In the genomic region with DNA sequence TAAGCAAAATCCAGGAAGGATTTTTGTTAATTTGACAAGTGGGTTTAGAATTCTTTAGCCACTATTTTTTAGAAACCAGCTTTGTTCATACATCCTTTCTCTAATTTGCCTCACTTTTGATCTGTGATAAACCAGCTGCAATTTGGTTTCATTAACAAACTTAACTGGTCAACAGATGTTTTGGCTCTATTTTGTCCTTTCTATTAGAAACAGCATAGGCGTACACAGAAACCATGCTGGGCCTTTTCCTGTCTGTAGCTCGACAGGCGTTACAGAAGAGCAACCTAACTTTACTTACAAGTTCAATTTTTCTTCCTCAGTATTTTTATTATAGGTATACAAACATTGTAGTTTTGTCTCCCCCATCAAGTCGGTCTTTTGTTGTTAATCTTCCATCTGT, we compare ENCODE assay signal across 11 cellular contexts. TPM values are rescaled to one million over a fixed set of nuclear protein-coding genes. Genes with fewer than 3 reads are reported as not detected.
DNase-seq lines count a peak whose midpoint lies in the region; ATAC-seq and TF ChIP-seq lines count a peak whose summit lies in the region.
"Had no signal": no experiment of that assay in that cellular context is flagged by ENCODE, and none has a peak within 500 bp of the region (broad histone marks: within the 10 kb centered on the region; RNA-seq: fewer than 3 reads in every experiment).

No MANE protein-coding gene starts in this region.

- H3K27ac Mint-ChIP-seq in CD4-positive, alpha-beta memory T cell, result peak overlapping the region in 3 of 7 donors; percentile 29 to 62 (median 57)
- peak overlapping the region; percentile 86 for H3K27ac Mint-ChIP-seq in T-helper 17 cell

- H3K36me3 ChIP-seq in CD4-positive, alpha-beta memory T cell (ENCODE audit: insufficient read depth, low read length), result no peaks in the 10 kb centered on the region
- H3K36me3 ChIP-seq in muscle layer of duodenum (ENCODE audit: control insufficient read depth in 1 of 2, insufficient read depth in 2 of 2, low read length in 2 of 2), result no peaks in the 10 kb centered on the region

- no peak overlapping the region for H3K4me3 ChIP-seq in CD4-positive, alpha-beta memory T cell (ENCODE audit: low read length in 2 of 2)
- H3K4me3 ChIP-seq in muscle layer of duodenum (ENCODE audit: low read depth in 1 of 2, low read length in 2 of 2), result no peak overlapping the region
- H3K4me3 ChIP-seq: coronary artery, smooth muscle cell had no signal

- peaks cover 33 to 52% (median 39%) of the 10 kb centered on the region in 4 donors for H3K4me1 Mint-ChIP-seq in CD4-positive, alpha-beta memory T cell
- H3K4me1 Mint-ChIP-seq in T-helper 17 cell, result peaks cover 29% of the 10 kb centered on the region

- H3K27me3 ChIP-seq in CD4-positive, alpha-beta memory T cell (ENCODE audit: insufficient read depth, low read length), result no peaks in the 10 kb centered on the region
- no peaks in the 10 kb centered on the region for H3K27me3 ChIP-seq in muscle layer of duodenum (ENCODE audit: low read depth, low read length)

- POLR2A ChIA-PET in CD4-positive, alpha-beta memory T cell (lab: Charles Lee; ENCODE audit: partially characterized antibody), result interaction anchor here (0.7 kb wide), 1 partner anchor 176 kb away, joined by 3 read pairs; no protein-coding TSS in a partner anchor

- peak overlapping the region in 5 of 8 donors; percentile 0 to 56 (median 20) for H3K4me3 Mint-ChIP-seq in CD4-positive, alpha-beta memory T cell
- H3K4me3 Mint-ChIP-seq in T-helper 17 cell, result peak overlapping the region; percentile 63

- intact Hi-C loops in CD4-positive, alpha-beta memory T cell (cut with micrococcal nuclease), result loop anchor here (2.0 kb wide), 1 partner anchor 28 kb away; the partner anchor contains the start of gene KAT6B

- no peak for TF ChIP-seq CTCF in GM10266 (IDR thresholded peaks at IDR 0.05; ENCODE audit: control insufficient read depth, insufficient read depth, low read depth, missing control alignments)

- peaks cover 0 to 4% (median 0%) of the 10 kb centered on the region in 8 donors for H3K9me3 Mint-ChIP-seq in CD4-positive, alpha-beta memory T cell

- no peak for DNase-seq in CD4-positive, alpha-beta memory T cell
- DNase-seq in T-helper 17 cell, result no peak
- DNase-seq in hepatic stellate cell (ENCODE audit: low spot score), result no peak
- DNase-seq in GM10266 (ENCODE audit: extremely low spot score), result no peak
- DNase-seq in NCI-H1105 treated with DMSO at 0.1 percent for 48 hours (lab: John Stamatoyannopoulos, UW), result no peak
- DNase-seq: NCI-H146 had no signal

- peaks cover 22 to 26% of the 10 kb centered on the region in 2 donors for H3K36me3 Mint-ChIP-seq in CD4-positive, alpha-beta memory T cell
- H3K36me3 Mint-ChIP-seq in T-helper 17 cell (ENCODE audit: low read depth), result peaks cover 5% of the 10 kb centered on the region

- H3K4me1 ChIP-seq in CD4-positive, alpha-beta memory T cell (ENCODE audit: insufficient read depth, low read length), result peaks cover 43% of the 10 kb centered on the region
- peaks cover 10 to 24% of the 10 kb centered on the region in 2 donors for H3K4me1 ChIP-seq in muscle layer of duodenum (ENCODE audit: control insufficient read depth in 1 of 2, insufficient read depth in 2 of 2, low read length in 2 of 2)

- H3K27ac ChIP-seq in CD4-positive, alpha-beta memory T cell (ENCODE audit: low read depth, low read length), result no peak overlapping the region
- H3K27ac ChIP-seq in muscle layer of duodenum (ENCODE audit: low read length), result peak overlapping the region; percentile 56

- H3K27me3 Mint-ChIP-seq in CD4-positive, alpha-beta memory T cell, result no peaks in the 10 kb centered on the region
- H3K27me3 Mint-ChIP-seq in T-helper 17 cell, result no peaks in the 10 kb centered on the region

- ATAC-seq in GM21529 (IDR thresholded peaks at IDR 0.05; ENCODE audit: unreplicated experiment) (peak; percentile 42), T-helper 17 cell (no peak), GM21423 (IDR thresholded peaks at IDR 0.05; ENCODE audit: unreplicated experiment) (no peak)

- no peaks in the 10 kb centered on the region for H3K9me3 ChIP-seq in CD4-positive, alpha-beta memory T cell (ENCODE audit: control insufficient read depth in 1 of 2, low read length in 2 of 2)
- H3K9me3 ChIP-seq in T-helper 17 cell (ENCODE audit: control insufficient read depth, low read length, poor library complexity, severe bottlenecking) (no peaks in the 10 kb centered on the region), muscle layer of duodenum (ENCODE audit: control insufficient read depth in 1 of 2, low read length in 2 of 2) (no peaks in the 10 kb centered on the region)

- CTCF ChIA-PET in CD4-positive, alpha-beta memory T cell (lab: Charles Lee; ENCODE audit: partially characterized antibody), result no interaction called here

RNA-seq across cellular contexts. Expression of gene KAT6B, which starts 28.2 kb away (rescaled TPM):
- total RNA-seq in CD4-positive, alpha-beta memory T cell, result 10 to 100 TPM; 63.6 to 63.9 TPM
- polyA plus RNA-seq in CD4-positive, alpha-beta memory T cell, result 10 to 100 TPM; 10.9 to 41.3 TPM
- 10 to 100 TPM; 81.9 to 84.6 TPM for total RNA-seq in T-helper 17 cell
